ENCODE assay signal across 8 cellular contexts in genomic region chr3:15601046-15601398, GRCh38. TPM values are rescaled to one million over a fixed set of nuclear protein-coding genes. Genes with fewer than 3 reads are reported as not detected.
DNase-seq lines count a peak whose midpoint lies in the region; ATAC-seq and TF ChIP-seq lines count a peak whose summit lies in the region.

No MANE protein-coding gene starts in this region.

- H3K27ac ChIP-seq in aorta (ENCODE audit: low read depth in 1 of 2, low read length in 2 of 2): peak overlapping the region in 1 of 2 donors; percentile 80

- H3K27me3 Mint-ChIP-seq in MCF 10A (ENCODE audit: insufficient read depth, unreplicated experiment) (no peaks in the 10 kb centered on the region), memory B cell (no peaks in the 10 kb centered on the region)

- no TSS peak for BruUV-seq in MCF 10A (replicated peaks; lab: Mats Ljungman, UMichigan)

- intact Hi-C loops in Right ventricle myocardium inferior (cut with DNase I) (no loop called here), cardiac septum (cut with DNase I) (no loop called here), MCF 10A (cut with micrococcal nuclease) (no loop called here), aorta (cut with DNase I) (no loop called here)

- H3K36me3 Mint-ChIP-seq in MCF 10A (ENCODE audit: insufficient read depth, unreplicated experiment) (peaks cover 38% of the 10 kb centered on the region), memory B cell (peaks cover 22% of the 10 kb centered on the region)

- peaks cover 5 to 6% of the 10 kb centered on the region in 2 donors for H3K4me1 ChIP-seq in aorta (ENCODE audit: control insufficient read depth in 1 of 2, insufficient read depth in 2 of 2, low read length in 2 of 2)

- CTCF ChIA-PET in MCF 10A (lab: Yijun Ruan, JAX): interaction anchor here (0.6 to 1.5 kb wide), 3 partner anchors 10 to 306 kb away, joined by 4 to 6 read pairs (median 5); no protein-coding TSS in a partner anchor

- H3K9me3 ChIP-seq in aorta (ENCODE audit: control insufficient read depth, low read length): no peaks in the 10 kb centered on the region

- H3K4me3 Mint-ChIP-seq in MCF 10A (ENCODE audit: unreplicated experiment): peak overlapping the region; percentile 100
- H3K4me3 Mint-ChIP-seq in memory B cell: peak overlapping the region; percentile 98

- POLR2A ChIA-PET in MCF 10A (lab: Yijun Ruan, JAX): interaction anchor here (0.7 to 2.3 kb wide), 18 partner anchors 9 to 664 kb away, joined by 3 to 22 read pairs (median 4); partner anchors contain the start of genes ANKRD28, OXNAD1 and RBSN

- no peaks in the 10 kb centered on the region for H3K9me3 Mint-ChIP-seq in MCF 10A (ENCODE audit: unreplicated experiment)
- H3K9me3 Mint-ChIP-seq in memory B cell: no peaks in the 10 kb centered on the region

- TF ChIP-seq CTCF in MCF 10A (IDR thresholded peaks at IDR 0.05; ENCODE audit: unreplicated experiment): no peak

- H3K4me1 Mint-ChIP-seq in MCF 10A (ENCODE audit: insufficient read depth, unreplicated experiment) (peaks cover 28% of the 10 kb centered on the region), memory B cell (peaks cover 32% of the 10 kb centered on the region)

- 1% methylated on average over 18 to 19 of the region's 19 CpGs for WGBS in aorta, 2 donors

- peak overlapping the region; percentile 59 to 72 for H3K4me3 ChIP-seq in aorta (ENCODE audit: low read length in 2 of 2)

- ATAC-seq in Right ventricle myocardium inferior: peak; percentile 3
- ATAC-seq in HG03460 (IDR thresholded peaks at IDR 0.05; ENCODE audit: unreplicated experiment): peak; percentile 10
- ATAC-seq in memory B cell (ENCODE audit: low read depth): peak; percentile 2
- ATAC-seq in aorta (ENCODE audit: low FRiP score): peak; percentile 45

- DNase-seq in Right ventricle myocardium inferior (ENCODE audit: missing footprints) (no peak), cardiac septum (ENCODE audit: low spot score) (no peak), MCF 10A (ENCODE audit: unreplicated experiment) (no peak), memory B cell (ENCODE audit: low spot score in 2 of 2) (no peak), aorta (no peak), NCI-H128 (lab: John Stamatoyannopoulos, UW; ENCODE audit: unreplicated experiment) (no peak)
- DNase-seq in activated effector memory CD4-positive, alpha-beta T cell treated with anti-CD3 and anti-CD28 coated beads, Interleukin-2, amount 50 U/mL, for 16 hours: no peak

- H3K27me3 ChIP-seq in aorta (ENCODE audit: control insufficient read depth in 1 of 2, insufficient read depth in 2 of 2, low read length in 1 of 2): no peaks in the 10 kb centered on the region

- peak overlapping the region; percentile 95 for H3K27ac Mint-ChIP-seq in MCF 10A (ENCODE audit: low read depth, unreplicated experiment)
- peak overlapping the region; percentile 98 for H3K27ac Mint-ChIP-seq in memory B cell

- peaks cover 0 to 6% of the 10 kb centered on the region in 2 donors for H3K36me3 ChIP-seq in aorta (ENCODE audit: control insufficient read depth in 1 of 2, insufficient read depth in 2 of 2, low read length in 1 of 2)

RNA-seq across cellular contexts. Expression of gene HACL1, which starts 0.3 kb away (rescaled TPM):
- 12.5 TPM for total RNA-seq in Right ventricle myocardium inferior
- total RNA-seq in cardiac septum: 12.6 TPM
- 19.6 and 21.0 TPM in 2 replicates for total RNA-seq in MCF 10A (2022)
- 10 to 100 TPM; 20.6 to 27.1 TPM for total RNA-seq in aorta
- 10 to 100 TPM; 13.3 to 26.0 TPM for polyA plus RNA-seq in aorta

RNA-seq across cellular contexts. Expression of gene BTD, which starts 0.5 kb away (rescaled TPM):
- total RNA-seq in Right ventricle myocardium inferior (13.5 TPM), cardiac septum (7.7 TPM), MCF 10A (2022) (5.9 and 7.2 TPM in 2 replicates), aorta (10 to 100 TPM; 11.7 to 17.6 TPM)
- polyA plus RNA-seq in aorta: 10 to 100 TPM in 1 of 2 donors, 1 to 10 TPM in 1; 8.4 to 20.5 TPM
